ENCODE assay signal across 34 cellular contexts in the genomic region with DNA sequence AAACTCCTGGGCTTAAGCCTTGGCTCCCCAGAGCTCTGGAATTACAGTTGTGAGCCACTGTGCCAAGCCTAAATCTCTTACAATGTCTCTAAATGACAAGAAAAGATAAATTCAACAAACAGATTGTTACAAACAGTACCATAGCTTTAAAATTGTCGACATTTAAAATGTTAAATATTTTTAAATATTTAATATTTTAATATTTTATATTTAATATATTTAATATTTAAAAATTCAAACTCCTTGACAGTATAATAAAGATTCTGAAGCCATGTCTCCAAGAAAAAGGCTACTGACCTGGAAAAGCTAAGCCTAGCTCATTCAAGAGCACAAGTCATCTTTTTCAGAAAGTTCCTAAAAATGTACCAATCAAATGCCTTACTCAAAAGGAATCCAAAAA.
"Had no signal": no experiment of that assay in that cellular context is flagged by ENCODE, and none has a peak within 500 bp of the region (broad histone marks: within the 10 kb centered on the region; RNA-seq: fewer than 3 reads in every experiment).

No MANE protein-coding gene starts in this region.

- H3K4me3 ChIP-seq: MG63 had no signal

- H3K36me3 ChIP-seq: MG63 had no signal

- DNase-seq: Kasumi-1, KG1, MG63, MM.1S, MV-4-11, NCI-H1048, NCI-H1092, NCI-H1092 treated with DMSO at 0.1 percent for 48 hours, NCI-H1105, NCI-H1105 treated with DMSO at 0.1 percent for 48 hours, NCI-H1417, NCI-H1417 treated with DMSO at 0.1 percent for 48 hours, NCI-H1436, NCI-H1436 treated with DMSO at 0.1 percent for 48 hours, NCI-H146, NCI-H1694, NCI-H1694 treated with DMSO at 0.1 percent for 48 hours, NCI-H187, NCI-H187 treated with DMSO at 0.1 percent for 48 hours, NCI-H1930, NCI-H2029, NCI-H2029 treated with DMSO at 0.1 percent for 48 hours, NCI-H2081, NCI-H2081 treated with DMSO at 0.1 percent for 48 hours, NCI-H2107, NCI-H2171, NCI-H2171 treated with DMSO at 0.1 percent for 48 hours, NCI-H2227 treated with DMSO at 0.1 percent for 48 hours, NCI-H226, NCI-H345, NCI-H446, NCI-H446 treated with DMSO at 0.1 percent for 48 hours, NCI-H510A had no signal

- H3K27me3 ChIP-seq: MG63 had no signal

- H3K4me2 ChIP-seq: KMS-11 had no signal

- H3K27ac ChIP-seq: KMS-11 had no signal

- H3K9ac ChIP-seq: KMS-11 had no signal
